ENCODE assay signal across 1 cellular context in the genomic region with DNA sequence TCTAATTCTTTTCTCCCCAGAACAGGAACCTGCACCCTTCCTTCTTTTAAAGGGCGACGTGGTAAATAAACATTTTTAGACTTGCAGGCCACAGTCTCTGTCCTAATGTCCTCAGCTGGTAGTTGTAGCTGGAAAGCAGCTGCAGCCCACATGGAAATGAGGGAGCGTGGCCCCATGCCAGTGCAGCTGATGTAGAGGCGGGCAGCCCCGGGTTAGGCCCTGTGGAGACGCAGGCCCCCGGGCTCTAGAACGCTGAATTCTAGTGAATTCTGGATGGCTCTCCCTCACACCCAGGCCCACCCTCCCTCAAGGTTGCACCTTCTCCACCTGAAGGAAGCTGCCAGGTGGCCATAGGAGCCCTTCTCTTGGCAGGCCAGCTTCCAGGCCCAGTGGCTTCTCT.
TF ChIP-seq lines count a peak whose summit lies in the region.

No MANE protein-coding gene starts in this region.

TF ChIP-seq in GM23338, 12 proteins besides CTCF, POLR2A, EP300 and RAD21 (continued from another document):
- TF ChIP-seq REST (IDR thresholded peaks at IDR 0.05; ENCODE audit: unreplicated experiment), result no peak
- no peak for TF ChIP-seq STAT1 (IDR thresholded peaks at IDR 0.05; ENCODE audit: unreplicated experiment)
- TF ChIP-seq NANOG (IDR thresholded peaks at IDR 0.05; ENCODE audit: borderline replicate concordance), result no peak
- no peak for TF ChIP-seq JUNB (IDR thresholded peaks at IDR 0.05; ENCODE audit: unreplicated experiment)
- TF ChIP-seq EZH2phosphoT487 (IDR thresholded peaks at IDR 0.05; ENCODE audit: unreplicated experiment), result no peak
- TF ChIP-seq POLR2AphosphoS5 (IDR thresholded peaks at IDR 0.05; ENCODE audit: low read depth), result no peak
- TF ChIP-seq ZNF114 (CRISPR knock-in tag; IDR thresholded peaks at IDR 0.05), result no peak
- TF ChIP-seq CREB1 (CRISPR knock-in tag; IDR thresholded peaks at IDR 0.05; ENCODE audit: low read depth), result no peak
- TF ChIP-seq EZH2 (IDR thresholded peaks at IDR 0.05; ENCODE audit: low read depth, unreplicated experiment), result no peak
- no peak for TF ChIP-seq ZNF462 (CRISPR knock-in tag; IDR thresholded peaks at IDR 0.05)
